ENCODE assay signal across 24 cellular contexts in genomic region chr4:4666187-4666586, GRCh38.
DNase-seq lines count a peak whose midpoint lies in the region; TF ChIP-seq lines count a peak whose summit lies in the region.
"Had no signal": no experiment of that assay in that cellular context is flagged by ENCODE, and none has a peak within 500 bp of the region (broad histone marks: within the 10 kb centered on the region; RNA-seq: fewer than 3 reads in every experiment).

No MANE protein-coding gene starts in this region.

- intact Hi-C loops in stomach (cut with DNase I; ENCODE audit: low total_unique reads), result no loop called here

- DNase-seq in HFFc6, result no peak
- DNase-seq in WERI-Rb-1, result peak; percentile 85
- DNase-seq in mesendoderm, result no peak
- DNase-seq in H4 (ENCODE audit: low spot score), result no peak
- DNase-seq in stimulated activated CD8-positive, alpha-beta memory T cell treated with anti-CD3 and anti-CD28 coated beads, Interleukin-4, amount 100 ng/mL, for 48 hours, result no peak
- no peak for DNase-seq in caudate nucleus (lab: John Stamatoyannopoulos, UW)
- DNase-seq in stomach, result no peak
- DNase-seq: activated CD8-positive, alpha-beta memory T cell treated with anti-CD3 and anti-CD28 coated beads, Interleukin-2, amount 10 ng/mL, durations not matched to agents 7 days and 5 days; activated gamma-delta T cell; activated naive CD8-positive, alpha-beta T cell treated with anti-CD3 and anti-CD28 coated beads for 36 hours; activated T-cell treated with anti-CD3 and anti-CD28 coated beads, Interleukin-2, amount 50 U/mL, for 4 hours; anterior cingulate cortex; effector CD8-positive, alpha-beta T cell; glutamatergic neuron; HCEC 1CT; KBM-7; naive thymus-derived CD4-positive, alpha-beta T cell; NCI-H1092; NCI-H1694; stimulated activated naive CD4-positive, alpha-beta T cell treated with Interleukin-2 at 50 U/mL for 16 hours had no signal

- no peak overlapping the region for H3K23ac ChIP-seq in mesendoderm (ENCODE audit: low read length)

- peak overlapping the region; percentile 52 for H2BK5ac ChIP-seq in mesendoderm (ENCODE audit: low read length)

- H3K4me1 Mint-ChIP-seq in HFFc6 (ENCODE audit: low read depth), result peaks cover 65% of the 10 kb centered on the region
- H3K4me1 Mint-ChIP-seq: activated CD8-positive, alpha-beta memory T cell treated with anti-CD3 and anti-CD28 coated beads, Interleukin-2, amount 10 ng/mL, durations not matched to agents 7 days and 5 days; activated naive CD8-positive, alpha-beta T cell treated with anti-CD3 and anti-CD28 coated beads for 36 hours had no signal

- no peak for TF ChIP-seq EP300 in stomach (IDR thresholded peaks at IDR 0.05)

- no peaks in the 10 kb centered on the region for H3K79me2 ChIP-seq in mesendoderm (ENCODE audit: control insufficient read depth, insufficient read depth, low read length)

- no peak overlapping the region for H3K4me3 ChIP-seq in WERI-Rb-1 (ENCODE audit: low read depth, low read length)
- no peak overlapping the region for H3K4me3 ChIP-seq in mesendoderm (ENCODE audit: low read length)
- H3K4me3 ChIP-seq in stomach, result no peak overlapping the region
- H3K4me3 ChIP-seq: coronary artery, SJSA1 had no signal

- H3K9me3 Mint-ChIP-seq in HFFc6, result no peaks in the 10 kb centered on the region
- H3K9me3 Mint-ChIP-seq: activated naive CD8-positive, alpha-beta T cell treated with anti-CD3 and anti-CD28 coated beads for 36 hours; activated T-cell treated with anti-CD3 and anti-CD28 coated beads, Interleukin-2, amount 50 U/mL, for 4 hours; naive thymus-derived CD4-positive, alpha-beta T cell; T-helper 1 cell treated with Interleukin-12 subunit alpha and Interleukin-12 subunit beta and Interleukin-4 antibody, amounts not matched to agents 30 μg/mL and 1 μg/mL, for 36 hours had no signal

- H3K4me2 ChIP-seq in mesendoderm (ENCODE audit: low read length), result no peak overlapping the region

- peaks cover 2% of the 10 kb centered on the region for H3K27me3 Mint-ChIP-seq in HFFc6 (ENCODE audit: insufficient read depth)
- H3K27me3 Mint-ChIP-seq: activated CD8-positive, alpha-beta memory T cell treated with anti-CD3 and anti-CD28 coated beads, Interleukin-2, amount 10 ng/mL, durations not matched to agents 7 days and 5 days; activated naive CD8-positive, alpha-beta T cell treated with anti-CD3 and anti-CD28 coated beads for 36 hours; naive thymus-derived CD4-positive, alpha-beta T cell had no signal

- H2BK15ac ChIP-seq in mesendoderm (replicated peaks; ENCODE audit: low read depth), result no peak overlapping the region

- H3K9me3 ChIP-seq in WERI-Rb-1 (ENCODE audit: severe bottlenecking) (no peaks in the 10 kb centered on the region), stomach (no peaks in the 10 kb centered on the region)
- H3K9me3 ChIP-seq: SJSA1 had no signal

- peak overlapping the region; percentile 81 for H3K27ac Mint-ChIP-seq in HFFc6
- H3K27ac Mint-ChIP-seq: activated CD8-positive, alpha-beta memory T cell treated with anti-CD3 and anti-CD28 coated beads, Interleukin-2, amount 10 ng/mL, durations not matched to agents 7 days and 5 days; activated naive CD8-positive, alpha-beta T cell treated with anti-CD3 and anti-CD28 coated beads for 36 hours; naive thymus-derived CD4-positive, alpha-beta T cell; T-helper 1 cell treated with Interleukin-12 subunit alpha and Interleukin-12 subunit beta and Interleukin-4 antibody, amounts not matched to agents 30 μg/mL and 1 μg/mL, for 36 hours had no signal

- H3K56ac ChIP-seq in mesendoderm (ENCODE audit: low read length), result peak overlapping the region; percentile 25

- TF ChIP-seq CTCF in HFFc6 (IDR thresholded peaks at IDR 0.05) (no peak), WERI-Rb-1 (IDR thresholded peaks at IDR 0.05; ENCODE audit: low read depth, low read length) (no peak), stomach (IDR thresholded peaks at IDR 0.05) (no peak)

- peak overlapping the region; percentile 76 for H3K27ac ChIP-seq in WERI-Rb-1
- H3K27ac ChIP-seq in mesendoderm (ENCODE audit: low read depth, low read length), result peak overlapping the region; percentile 46
- H3K27ac ChIP-seq in caudate nucleus (ENCODE audit: low read depth, low read length), result no peak overlapping the region
- no peak overlapping the region for H3K27ac ChIP-seq in stomach
- H3K27ac ChIP-seq: coronary artery, epithelial cell of prostate, SJSA1 had no signal

- H3K18ac ChIP-seq in mesendoderm (ENCODE audit: low read length), result peak overlapping the region; percentile 10

- H4K5ac ChIP-seq in mesendoderm (ENCODE audit: low read length), result no peak overlapping the region

- H4K8ac ChIP-seq in mesendoderm (ENCODE audit: low read depth, low read length), result no peak overlapping the region

- peak overlapping the region; percentile 63 for H3K4me3 Mint-ChIP-seq in HFFc6
- H3K4me3 Mint-ChIP-seq: activated CD8-positive, alpha-beta memory T cell treated with anti-CD3 and anti-CD28 coated beads, Interleukin-2, amount 10 ng/mL, durations not matched to agents 7 days and 5 days; activated naive CD8-positive, alpha-beta T cell treated with anti-CD3 and anti-CD28 coated beads for 36 hours; activated T-cell treated with anti-CD3 and anti-CD28 coated beads, Interleukin-2, amount 50 U/mL, for 4 hours; naive thymus-derived CD4-positive, alpha-beta T cell; T-helper 1 cell treated with Interleukin-12 subunit alpha and Interleukin-12 subunit beta and Interleukin-4 antibody, amounts not matched to agents 30 μg/mL and 1 μg/mL, for 36 hours had no signal

- no peak for TF ChIP-seq POLR2A in stomach (IDR thresholded peaks at IDR 0.05)

- H2AK5ac ChIP-seq in mesendoderm (ENCODE audit: low read length), result peak overlapping the region; percentile 56

- H3K9ac ChIP-seq in mesendoderm (ENCODE audit: low read length), result peak overlapping the region; percentile 4

- H3K36me3 ChIP-seq in WERI-Rb-1 (no peaks in the 10 kb centered on the region), mesendoderm (ENCODE audit: control insufficient read depth, insufficient read depth, low read length) (no peaks in the 10 kb centered on the region), stomach (no peaks in the 10 kb centered on the region)
- H3K36me3 ChIP-seq: SJSA1 had no signal

- H3K4ac ChIP-seq in mesendoderm (ENCODE audit: low read depth, low read length), result peak overlapping the region; percentile 40

- H3K4me1 ChIP-seq in mesendoderm (ENCODE audit: control insufficient read depth, low read depth, low read length), result peaks cover 8% of the 10 kb centered on the region
- H3K4me1 ChIP-seq in stomach, result peaks cover 0 to 6% (median 0%) of the 10 kb centered on the region in 4 donors

- no peaks in the 10 kb centered on the region for H3K36me3 Mint-ChIP-seq in HFFc6 (ENCODE audit: low read depth)
- H3K36me3 Mint-ChIP-seq: activated CD8-positive, alpha-beta memory T cell treated with anti-CD3 and anti-CD28 coated beads, Interleukin-2, amount 10 ng/mL, durations not matched to agents 7 days and 5 days; activated naive CD8-positive, alpha-beta T cell treated with anti-CD3 and anti-CD28 coated beads for 36 hours had no signal

- H2BK120ac ChIP-seq in mesendoderm (ENCODE audit: low read depth, low read length), result no peak overlapping the region

- H3K79me1 ChIP-seq in mesendoderm (ENCODE audit: low read length), result no peaks in the 10 kb centered on the region

- WGBS in mesendoderm (ENCODE audit: extremely low coverage, insufficient coverage, low lambda C conversion rate), result no CpG with 5 or more reads among the region's 7 CpGs
- WGBS in stomach, 5 donors, result 85 to 92% (median 90%) methylated on average over 7 of the region's 7 CpGs

- no peaks in the 10 kb centered on the region for H3K27me3 ChIP-seq in WERI-Rb-1 (ENCODE audit: insufficient read depth, low read depth, severe bottlenecking)
- H3K27me3 ChIP-seq in mesendoderm (ENCODE audit: insufficient read depth, low read length, poor library complexity), result no peaks in the 10 kb centered on the region
- no peaks in the 10 kb centered on the region for H3K27me3 ChIP-seq in stomach
- H3K27me3 ChIP-seq: SJSA1 had no signal

Comparison
In these comparisons a context has a peak if more than half of its experiments do, and no peak if none do; other contexts are left out.
1. H3K27ac ChIP-seq: peak in WERI-Rb-1 (single experiment) and mesendoderm (single experiment); none in caudate nucleus (single experiment) and stomach (0 of 5).